9 cellular contexts compared by ENCODE assay signal in the genomic region with DNA sequence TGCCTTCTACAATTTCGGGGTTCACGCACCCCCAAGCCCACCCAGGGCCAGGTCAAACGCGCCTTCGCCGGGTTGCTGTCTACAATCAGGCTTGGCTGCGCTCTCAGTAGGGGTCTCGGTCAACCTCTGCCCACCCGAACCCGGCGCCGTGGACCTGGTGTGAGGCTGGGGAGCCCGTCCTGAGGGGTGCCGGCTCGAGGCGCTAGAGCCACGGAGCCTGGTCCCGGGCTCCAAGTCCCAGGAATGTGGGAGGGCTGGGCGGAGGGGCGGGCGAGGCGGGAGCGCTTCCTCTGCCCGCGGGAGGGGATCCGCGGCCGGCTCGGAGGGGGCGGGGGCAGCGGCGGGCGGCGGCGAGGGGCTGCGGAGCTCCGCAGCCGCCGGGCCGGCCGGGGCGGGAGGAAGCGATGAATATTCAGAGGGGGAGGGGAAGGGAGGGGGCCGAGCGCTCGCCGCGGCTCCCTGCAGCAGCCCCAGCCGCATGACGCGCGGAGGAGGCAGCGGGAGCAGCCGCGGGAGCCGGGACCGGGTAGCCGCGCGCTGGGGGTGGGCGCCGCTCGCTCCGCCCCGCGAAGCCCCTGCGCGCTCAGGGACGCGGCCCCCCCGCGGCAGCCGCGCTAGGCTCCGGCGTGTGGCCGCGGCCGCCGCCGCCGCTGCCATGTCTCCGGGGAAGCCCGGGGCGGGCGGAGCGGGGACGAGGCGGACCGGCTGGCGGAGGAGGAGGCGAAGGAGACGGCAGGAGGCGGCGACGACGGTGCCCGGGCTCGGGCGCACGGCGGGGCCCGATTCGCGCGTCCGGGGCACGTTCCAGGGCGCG. TPM values are rescaled to one million over a fixed set of nuclear protein-coding genes. Genes with fewer than 3 reads are reported as not detected.
A peak's percentile ranks its signal among the peaks of the same experiment; 100 is the strongest.
DNase-seq lines count a peak whose midpoint lies in the region; ATAC-seq and TF ChIP-seq lines count a peak whose summit lies in the region.
"Had no signal": no experiment of that assay in that cellular context is flagged by ENCODE, and none has a peak within 500 bp of the region (broad histone marks: within the 10 kb centered on the region; RNA-seq: fewer than 3 reads in every experiment).

Gene PTPRJ (plus strand): TSS at position 467 of the 814 bp plus-strand sequence. CDS start 354 bp downstream, outside the sequence.

- intact Hi-C loops in spleen (cut with DNase I; ENCODE audit: low total_unique reads) = no loop called here

- 1 to 10% (median 2%) methylated on average over 29 to 110 of the region's 110 CpGs for WGBS in spleen, 5 donors

- H2AFZ ChIP-seq in DND-41 (ENCODE audit: low read depth, low read length) = peak within 1 kb of the TSS; percentile 68
- peak within 1 kb of the TSS; percentile 71 for H2AFZ ChIP-seq in KMS-11 (ENCODE audit: low read depth)

- peaks cover 9% of the 10 kb centered on the region for H3K4me1 ChIP-seq in DND-41 (ENCODE audit: insufficient read depth, low read length)
- peaks cover 17% of the 10 kb centered on the region for H3K4me1 ChIP-seq in KMS-11 (ENCODE audit: low read depth, poor library complexity, severe bottlenecking)
- H3K4me1 ChIP-seq in spleen = peaks cover 22 to 79% (median 42%) of the 10 kb centered on the region in 6 donors

- ATAC-seq in DND-41 (ENCODE audit: insufficient read depth, low read depth) (peak; percentile 78), GM21576 (IDR thresholded peaks at IDR 0.05; ENCODE audit: unreplicated experiment) (peak; percentile 49), GM18520 (IDR thresholded peaks at IDR 0.05; ENCODE audit: unreplicated experiment) (no peak)

- H3K4me2 ChIP-seq in DND-41 (ENCODE audit: insufficient read depth, low read length) = peak within 1 kb of the TSS; percentile 84
- H3K4me2 ChIP-seq in KMS-11 = peak within 1 kb of the TSS; percentile 97

- H3K4me3 ChIP-seq in DND-41 (ENCODE audit: low read depth in 1 of 2, low read length in 2 of 2) (peak within 1 kb of the TSS; percentile 22 to 60; a peak in 3 of 4 replicates), KMS-11 (IDR thresholded peaks at IDR 0.05; ENCODE audit: insufficient read depth, low read depth, low read length) (no peak within 1 kb of the TSS), WI38 (ENCODE audit: low read depth, low read length) (peak within 1 kb of the TSS; percentile 78), cardiac fibroblast (replicated peaks in 1 of 2; ENCODE audit: low read depth in 2 of 2, low read length in 2 of 2) (peak within 1 kb of the TSS; percentile 60 to 70), spleen (peak within 1 kb of the TSS; percentile 79 to 96 (median 84))

- H3K9me3 ChIP-seq in DND-41 (ENCODE audit: insufficient read depth, low read length, severe bottlenecking) (no peaks in the 10 kb centered on the region), spleen (no peaks in the 10 kb centered on the region)

- DNase-seq in DND-41 (peak; percentile 59), cardiac fibroblast (ENCODE audit: low read depth in 2 of 2) (peak; percentile 29 to 65), islet precursor cell (peak; percentile 87), spleen (peak; percentile 93)

- H3K27ac ChIP-seq in DND-41 (ENCODE audit: low read length) (no peak within 1 kb of the TSS), KMS-11 (no peak within 1 kb of the TSS), spleen (peak within 1 kb of the TSS; percentile 80 to 95 (median 91))
- H3K27ac ChIP-seq: epithelial cell of prostate had no signal

- peaks cover 25% of the 10 kb centered on the region for H3K27me3 ChIP-seq in DND-41 (ENCODE audit: insufficient read depth, low read length, poor library complexity)
- H3K27me3 ChIP-seq in KMS-11 (ENCODE audit: insufficient read depth, low read depth) = no peaks in the 10 kb centered on the region
- H3K27me3 ChIP-seq in spleen (replicated peaks in 1 of 7) = no peaks in the 10 kb centered on the region

- H4K20me1 ChIP-seq in DND-41 (ENCODE audit: insufficient read depth, low read length) = peaks cover 2% of the 10 kb centered on the region; the same call in 1 of the 2 replicates
- H4K20me1 ChIP-seq in KMS-11 (ENCODE audit: insufficient read depth) = no peaks in the 10 kb centered on the region

- H3K79me2 ChIP-seq in DND-41 (ENCODE audit: insufficient read depth, low read length) = no peaks in the 10 kb centered on the region
- H3K79me2 ChIP-seq in KMS-11 (ENCODE audit: insufficient read depth, low read depth) = no peaks in the 10 kb centered on the region

- H3K9ac ChIP-seq in DND-41 (ENCODE audit: low read depth, low read length) (peak within 1 kb of the TSS; percentile 59), KMS-11 (no peak within 1 kb of the TSS)

- TF ChIP-seq POLR2A in spleen (IDR thresholded peaks at IDR 0.05) = no peak

- no peaks in the 10 kb centered on the region for H3K36me3 ChIP-seq in DND-41 (ENCODE audit: insufficient read depth, low read length)
- H3K36me3 ChIP-seq in KMS-11 (ENCODE audit: insufficient read depth) = no peaks in the 10 kb centered on the region
- H3K36me3 ChIP-seq in spleen = peaks cover 0 to 11% (median 0%) of the 10 kb centered on the region in 6 donors

- TF ChIP-seq CTCF in DND-41 (IDR thresholded peaks at IDR 0.05; ENCODE audit: borderline replicate concordance, extremely low read depth, low read length, poor library complexity, severe bottlenecking) (no peak), KMS-11 (conservative IDR thresholded peaks at IDR 0.05; ENCODE audit: low read depth, low read length) (no peak), WI38 (IDR thresholded peaks at IDR 0.05; ENCODE audit: low read depth, low read length) (no peak), cardiac fibroblast (IDR thresholded peaks at IDR 0.05; ENCODE audit: low read depth, low read length) (no peak), spleen (IDR thresholded peaks at IDR 0.05 in 8 of 11, conservative IDR thresholded peaks at IDR 0.05 in 3 of 11) (no peak)

RNA-seq across cellular contexts. Expression of gene PTPRJ, which starts in this region (rescaled TPM):
- total RNA-seq in spleen = 100 to 1,000 TPM in 4 of 7 donors, 10 to 100 TPM in 3; 63.7 to 135 (median 100) TPM
- 10 to 100 TPM in 1 of 3 donors, 1 to 10 TPM in 2; 6.4 to 11.6 (median 10.0) TPM for polyA plus RNA-seq in spleen

Comparison
In these comparisons a context has a peak if more than half of its experiments do, and no peak if none do; other contexts are left out.
1. H3K27ac ChIP-seq: peak in spleen (8 of 8); none in DND-41 (single experiment) and KMS-11 (single experiment).
2. Peak in every context shown above with its lines, with median percentiles within 50 percentile points of each other: DNase-seq.